9 cellular contexts compared by ENCODE assay signal in genomic region chr3:117719316-117719926, GRCh38.
DNase-seq lines count a peak whose midpoint lies in the region; ATAC-seq and TF ChIP-seq lines count a peak whose summit lies in the region.
"Had no signal": no experiment of that assay in that cellular context is flagged by ENCODE, and none has a peak within 500 bp of the region (broad histone marks: within the 10 kb centered on the region; RNA-seq: fewer than 3 reads in every experiment).

No MANE protein-coding gene starts in this region.

- no peaks in the 10 kb centered on the region for H3K36me3 ChIP-seq in SU-DHL-6 (ENCODE audit: low read length)
- no peaks in the 10 kb centered on the region for H3K36me3 ChIP-seq in hepatocyte (replicated peaks; ENCODE audit: insufficient read depth, low read depth)

- H3F3A ChIP-seq in SU-DHL-6 (ENCODE audit: insufficient read depth), result no peaks in the 10 kb centered on the region

- H3K27me3 ChIP-seq in SU-DHL-6 (ENCODE audit: low read length) (no peaks in the 10 kb centered on the region), hepatocyte (no peaks in the 10 kb centered on the region)

- H3K27ac Mint-ChIP-seq in activated CD4-positive, alpha-beta T cell treated with anti-CD3 and anti-CD28 coated beads for 36 hours, result no peak overlapping the region
- H3K27ac Mint-ChIP-seq: dendritic cell treated with granulocyte-macrophage colony-stimulating factor and Interleukin-4, amounts not matched to agents 40 ng/mL and 50 ng/mL, for 4 days had no signal

- no peaks in the 10 kb centered on the region for H3K9me2 ChIP-seq in SU-DHL-6 (replicated peaks; ENCODE audit: insufficient read depth, low read length)
- H3K9me2 ChIP-seq in hepatocyte (replicated peaks; ENCODE audit: insufficient read depth), result no peaks in the 10 kb centered on the region

- intact Hi-C loops in activated CD4-positive, alpha-beta T cell treated with anti-CD3 and anti-CD28 coated beads for 36 hours (cut with DNase I, micrococcal nuclease), result loop anchor here (2.0 kb wide), 2 partner anchors 701 to 949 kb away; no protein-coding TSS in a partner anchor

- no peak overlapping the region for H3K9ac ChIP-seq in SU-DHL-6 (ENCODE audit: low read length)

- WGBS in hepatocyte (ENCODE audit: low lambda C conversion rate, missing lambda C conversion rate), result 47% methylated on average over 2 of the region's 2 CpGs

- ATAC-seq in activated CD4-positive, alpha-beta T cell treated with anti-CD3 and anti-CD28 coated beads for 36 hours, result no peak
- ATAC-seq in HG02938 (IDR thresholded peaks at IDR 0.05; ENCODE audit: unreplicated experiment) (peak; percentile 60), GM18909 (IDR thresholded peaks at IDR 0.05; ENCODE audit: poor library complexity, unreplicated experiment) (no peak), GM18520 (IDR thresholded peaks at IDR 0.05; ENCODE audit: unreplicated experiment) (no peak)

- CTCF ChIA-PET in activated CD4-positive, alpha-beta T cell treated with anti-CD3 and anti-CD28 coated beads for 36 hours (lab: Charles Lee), result no interaction called here

- no peaks in the 10 kb centered on the region for H3K27me3 Mint-ChIP-seq in activated CD4-positive, alpha-beta T cell treated with anti-CD3 and anti-CD28 coated beads for 36 hours

- no peaks in the 10 kb centered on the region for H3K79me2 ChIP-seq in SU-DHL-6 (ENCODE audit: insufficient read depth, low read length)
- H3K79me2 ChIP-seq in hepatocyte, result no peaks in the 10 kb centered on the region

- H3K9me3 Mint-ChIP-seq in activated CD4-positive, alpha-beta T cell treated with anti-CD3 and anti-CD28 coated beads for 36 hours (ENCODE audit: low read depth), result no peaks in the 10 kb centered on the region
- H3K9me3 Mint-ChIP-seq: dendritic cell treated with granulocyte-macrophage colony-stimulating factor and Interleukin-4, amounts not matched to agents 40 ng/mL and 50 ng/mL, for 4 days had no signal

- H3K4me2 ChIP-seq in SU-DHL-6 (ENCODE audit: low read depth, low read length, poor library complexity, severe bottlenecking) (no peak overlapping the region), hepatocyte (no peak overlapping the region)

- no peaks in the 10 kb centered on the region for H3K4me1 Mint-ChIP-seq in activated CD4-positive, alpha-beta T cell treated with anti-CD3 and anti-CD28 coated beads for 36 hours

- H3K27ac ChIP-seq in SU-DHL-6 (ENCODE audit: low read depth, low read length) (no peak overlapping the region), hepatocyte (no peak overlapping the region)

- peak; percentile 4 for DNase-seq in activated CD4-positive, alpha-beta T cell treated with anti-CD3 and anti-CD28 coated beads for 36 hours
- DNase-seq in activated CD4-positive, alpha-beta T cell treated with anti-CD3 and anti-CD28 coated beads for 4 hours, result no peak
- peak; percentile 19 for DNase-seq in hepatocyte (ENCODE audit: low spot score)
- DNase-seq in stimulated activated CD4-positive, alpha-beta T cell treated with anti-CD3 and anti-CD28 coated beads, Interleukin-4, amount 100 ng/mL, for 1 hour, result no peak

- TF ChIP-seq CTCF in SU-DHL-6 (IDR thresholded peaks at IDR 0.05; ENCODE audit: insufficient read depth, low read length, poor library complexity, severe bottlenecking) (peak; percentile 60), hepatocyte (IDR thresholded peaks at IDR 0.05; ENCODE audit: poor library complexity) (peak; percentile 76)

- no peaks in the 10 kb centered on the region for H3K36me3 Mint-ChIP-seq in activated CD4-positive, alpha-beta T cell treated with anti-CD3 and anti-CD28 coated beads for 36 hours (ENCODE audit: low read depth)

- no peaks in the 10 kb centered on the region for H3K4me1 ChIP-seq in hepatocyte (ENCODE audit: insufficient read depth)

- no peak overlapping the region for H3K4me3 Mint-ChIP-seq in activated CD4-positive, alpha-beta T cell treated with anti-CD3 and anti-CD28 coated beads for 36 hours
- H3K4me3 Mint-ChIP-seq: dendritic cell treated with granulocyte-macrophage colony-stimulating factor and Interleukin-4, amounts not matched to agents 40 ng/mL and 50 ng/mL, for 4 days had no signal

- POLR2A ChIA-PET in activated CD4-positive, alpha-beta T cell treated with anti-CD3 and anti-CD28 coated beads for 36 hours (lab: Charles Lee), result no interaction called here

- H3K4me3 ChIP-seq in SU-DHL-6 (ENCODE audit: insufficient read depth, low read length, poor library complexity, severe bottlenecking) (no peak overlapping the region), hepatocyte (no peak overlapping the region)

- H2AFZ ChIP-seq in SU-DHL-6 (ENCODE audit: low read depth, low read length, severe bottlenecking) (no peak overlapping the region), hepatocyte (no peak overlapping the region)

- H4K20me1 ChIP-seq in SU-DHL-6 (ENCODE audit: low read depth, low read length) (no peaks in the 10 kb centered on the region), hepatocyte (ENCODE audit: insufficient read depth, poor library complexity, severe bottlenecking) (no peaks in the 10 kb centered on the region)

- H3K9me3 ChIP-seq in SU-DHL-6 (ENCODE audit: insufficient read depth, low read length), result no peaks in the 10 kb centered on the region
- H3K9me3 ChIP-seq in hepatocyte (ENCODE audit: low read depth), result no peaks in the 10 kb centered on the region

Comparison
In these comparisons a context has a peak if more than half of its experiments do, and no peak if none do; other contexts are left out.
1. DNase-seq: peak in activated CD4-positive, alpha-beta T cell treated with anti-CD3 and anti-CD28 coated beads for 36 hours (single experiment) and hepatocyte (single experiment); none in activated CD4-positive, alpha-beta T cell treated with anti-CD3 and anti-CD28 coated beads for 4 hours (0 of 2) and stimulated activated CD4-positive, alpha-beta T cell treated with anti-CD3 and anti-CD28 coated beads, Interleukin-4, amount 100 ng/mL, for 1 hour (single experiment).